Comparison of ENCODE assay signal across 8 cellular contexts in the genomic region with DNA sequence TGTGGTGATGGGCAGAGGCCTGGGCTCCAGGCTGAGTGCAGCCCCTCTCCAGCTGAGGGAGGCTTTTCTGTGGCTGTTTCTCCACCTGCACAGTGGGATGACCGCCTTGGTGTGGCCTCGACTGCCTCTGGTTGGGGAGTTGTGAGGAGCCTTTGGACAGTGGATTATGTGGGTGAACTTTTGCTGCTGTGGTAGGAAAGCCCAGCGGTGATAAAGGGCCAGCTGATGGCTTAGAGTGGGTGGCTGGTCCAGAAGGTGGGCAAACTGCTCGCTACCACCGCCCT. TPM values are rescaled to one million over a fixed set of nuclear protein-coding genes. Genes with fewer than 3 reads are reported as not detected.
DNase-seq lines count a peak whose midpoint lies in the region; ATAC-seq and TF ChIP-seq lines count a peak whose summit lies in the region.

No MANE protein-coding gene starts in this region.

- no peak for ATAC-seq in central memory CD8-positive, alpha-beta T cell (replicated peaks; ENCODE audit: extremely low read depth, poor library complexity, severe bottlenecking)
- no peak for ATAC-seq in HG02763 (IDR thresholded peaks at IDR 0.05; ENCODE audit: unreplicated experiment)
- ATAC-seq in HG03108 (IDR thresholded peaks at IDR 0.05; ENCODE audit: unreplicated experiment): no peak

- H2AFZ ChIP-seq in ACC112 (ENCODE audit: low read length, unreplicated experiment): no peak overlapping the region

- TF ChIP-seq CTCF in ovary (IDR thresholded peaks at IDR 0.05): no peak

- H3K4me3 Mint-ChIP-seq in IgD-negative memory B cell: peak overlapping the region; percentile 87 to 98 (median 92)
- peak overlapping the region; percentile 93 for H3K4me3 Mint-ChIP-seq in central memory CD8-positive, alpha-beta T cell

- peaks cover 15% of the 10 kb centered on the region for H3K27me3 Mint-ChIP-seq in IgD-negative memory B cell
- peaks cover 22% of the 10 kb centered on the region for H3K27me3 Mint-ChIP-seq in central memory CD8-positive, alpha-beta T cell

- H3K9me3 ChIP-seq in muscle layer of duodenum (ENCODE audit: control insufficient read depth in 1 of 2, low read length in 2 of 2): no peaks in the 10 kb centered on the region
- H3K9me3 ChIP-seq in ovary: no peaks in the 10 kb centered on the region

- H3K36me3 Mint-ChIP-seq in IgD-negative memory B cell: no peaks in the 10 kb centered on the region
- H3K36me3 Mint-ChIP-seq in central memory CD8-positive, alpha-beta T cell (ENCODE audit: insufficient read depth): peaks cover 17% of the 10 kb centered on the region

- peak overlapping the region; percentile 90 to 99 (median 98) for H3K27ac Mint-ChIP-seq in IgD-negative memory B cell
- peak overlapping the region; percentile 92 for H3K27ac Mint-ChIP-seq in central memory CD8-positive, alpha-beta T cell (ENCODE audit: low read depth)

- DNase-seq in central memory CD8-positive, alpha-beta T cell (ENCODE audit: low spot score in 2 of 2): no peak
- no peak for DNase-seq in ovary
- DNase-seq in anterior cingulate cortex (lab: John Stamatoyannopoulos, UW): no peak

- WGBS in ovary, 3 donors: 49 to 60% (median 53%) methylated on average over 5 of the region's 5 CpGs

- H3K27me3 ChIP-seq in ACC112 (ENCODE audit: insufficient read depth, low read length) (peaks cover 18% of the 10 kb centered on the region), muscle layer of duodenum (ENCODE audit: low read depth, low read length) (peaks cover 16% of the 10 kb centered on the region), ovary (peaks cover 8% of the 10 kb centered on the region)

- H3K36me3 ChIP-seq in ACC112 (ENCODE audit: insufficient read depth, low read length) (no peaks in the 10 kb centered on the region), muscle layer of duodenum (ENCODE audit: control insufficient read depth in 1 of 2, insufficient read depth in 2 of 2, low read length in 2 of 2) (no peaks in the 10 kb centered on the region), ovary (no peaks in the 10 kb centered on the region)

- no peak for TF ChIP-seq EP300 in ovary (IDR thresholded peaks at IDR 0.05)

- no peaks in the 10 kb centered on the region for H3K9me3 Mint-ChIP-seq in IgD-negative memory B cell
- H3K9me3 Mint-ChIP-seq in central memory CD8-positive, alpha-beta T cell: no peaks in the 10 kb centered on the region

- TF ChIP-seq POLR2A in ovary (IDR thresholded peaks at IDR 0.05): no peak

- peaks cover 10% of the 10 kb centered on the region for H3K79me2 ChIP-seq in ACC112 (ENCODE audit: control insufficient read depth, insufficient read depth, low read length, unreplicated experiment)

- H3K4me3 ChIP-seq in ACC112 (ENCODE audit: low read depth, low read length): peak overlapping the region; percentile 78
- H3K4me3 ChIP-seq in muscle layer of duodenum (ENCODE audit: low read depth in 1 of 2, low read length in 2 of 2): peak overlapping the region; percentile 70 to 79
- H3K4me3 ChIP-seq in ovary: no peak overlapping the region

- H3K27ac ChIP-seq in ACC112 (ENCODE audit: low read depth, low read length) (no peak overlapping the region), muscle layer of duodenum (ENCODE audit: low read length) (peak overlapping the region; percentile 96), ovary (no peak overlapping the region)

- H3K4me1 Mint-ChIP-seq in IgD-negative memory B cell: peaks cover 12 to 24% (median 19%) of the 10 kb centered on the region in 3 donors
- peaks cover 28% of the 10 kb centered on the region for H3K4me1 Mint-ChIP-seq in central memory CD8-positive, alpha-beta T cell

- intact Hi-C loops in ovary (cut with DNase I): loop anchor here in 2 of 4 donors (2.0 to 5.0 kb wide), 2 partner anchors 19 to 102 kb away; a partner anchor contains a TSS

- H3K4me1 ChIP-seq in ACC112 (ENCODE audit: control insufficient read depth, insufficient read depth, low read length, unreplicated experiment) (peaks cover 19% of the 10 kb centered on the region), muscle layer of duodenum (ENCODE audit: control insufficient read depth in 1 of 2, insufficient read depth in 2 of 2, low read length in 2 of 2) (peaks cover 6 to 41% of the 10 kb centered on the region in 2 donors), ovary (ENCODE audit: insufficient read depth) (peaks cover 13% of the 10 kb centered on the region)

RNA-seq across cellular contexts. Expression of a gene that starts 1.4 kb away (rescaled TPM):
- polyA plus RNA-seq in IgD-negative memory B cell (11.2 TPM), ovary (10 to 100 TPM in 1 of 2 donors, 1 to 10 TPM in 1; 2.3 to 11.9 TPM)
- 10 to 100 TPM in 6 of 7 donors, 1 to 10 TPM in 1; 9.2 to 17.4 (median 15.7) TPM for total RNA-seq in ovary

RNA-seq across cellular contexts. Expression of a gene that starts 3.8 kb away (rescaled TPM):
- polyA plus RNA-seq in IgD-negative memory B cell (not detected), ovary (not detected)
- not detected for total RNA-seq in ovary

RNA-seq across cellular contexts. Expression of a gene that starts 12.9 kb away (rescaled TPM):
- polyA plus RNA-seq in IgD-negative memory B cell (not detected), ovary (not detected)
- total RNA-seq in ovary: not detected

RNA-seq across cellular contexts. Expression of a gene that starts 13.4 kb away (rescaled TPM):
- polyA plus RNA-seq in IgD-negative memory B cell: 560 TPM
- total RNA-seq in ovary: 100 to 1,000 TPM; 207 to 432 (median 275) TPM
- polyA plus RNA-seq in ovary: 100 to 1,000 TPM; 272 to 383 TPM

RNA-seq across cellular contexts. Expression of a gene that starts 13.9 kb away (rescaled TPM):
- polyA plus RNA-seq in IgD-negative memory B cell (185 TPM), ovary (100 to 1,000 TPM; 272 to 334 TPM)
- 100 to 1,000 TPM; 160 to 400 (median 192) TPM for total RNA-seq in ovary
